Comparison of ENCODE assay signal across 9 cellular contexts in the genomic region with DNA sequence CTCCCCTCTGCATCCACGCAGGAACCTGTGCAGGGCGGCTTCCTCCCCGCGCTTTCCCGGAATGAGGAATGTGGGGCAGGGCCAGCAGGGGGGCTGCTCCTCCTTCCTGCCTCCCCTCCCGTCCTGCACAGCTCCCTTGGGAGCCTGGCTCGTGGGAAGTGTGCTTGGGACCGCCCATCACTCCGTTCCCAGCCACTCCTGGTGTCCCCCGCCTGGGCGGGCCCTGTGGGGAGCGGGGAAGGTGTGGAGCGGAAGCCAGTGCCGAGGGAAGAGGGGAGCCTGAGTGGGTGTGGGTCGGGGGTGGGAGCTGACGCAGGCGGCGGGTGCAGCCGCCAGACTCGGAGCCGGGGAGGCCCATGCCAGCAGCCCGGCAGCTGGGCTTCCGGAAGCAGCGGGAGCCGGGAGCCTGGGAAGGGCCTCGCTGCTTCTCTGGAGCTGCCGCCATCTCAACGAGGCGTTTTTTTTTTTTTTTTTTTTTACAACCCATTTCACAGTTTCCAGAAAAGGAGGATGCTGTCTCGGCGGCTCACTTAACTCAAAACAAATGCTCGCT. TPM values are rescaled to one million over a fixed set of nuclear protein-coding genes. Genes with fewer than 3 reads are reported as not detected.
DNase-seq lines count a peak whose midpoint lies in the region; ATAC-seq and TF ChIP-seq lines count a peak whose summit lies in the region.
"Had no signal": no experiment of that assay in that cellular context is flagged by ENCODE, and none has a peak within 500 bp of the region (broad histone marks: within the 10 kb centered on the region; RNA-seq: fewer than 3 reads in every experiment).

No MANE protein-coding gene starts in this region.

- WGBS in testis, 2 donors: 32 to 35% methylated on average over 14 to 26 of the region's 32 CpGs

- H3K36me3 ChIP-seq in testis (ENCODE audit: low read depth, missing control alignments): no peaks in the 10 kb centered on the region

- no peaks in the 10 kb centered on the region for H3K9me3 Mint-ChIP-seq in MCF 10A (ENCODE audit: unreplicated experiment)
- H3K9me3 Mint-ChIP-seq: central memory CD8-positive, alpha-beta T cell had no signal

- DNase-seq in COLO668 (lab: John Stamatoyannopoulos, UW; ENCODE audit: unreplicated experiment) (peak; percentile 89), NCI-H2107 treated with DMSO at 0.1 percent for 48 hours (lab: John Stamatoyannopoulos, UW; ENCODE audit: unreplicated experiment) (peak; percentile 87), MCF 10A (ENCODE audit: unreplicated experiment) (peak; percentile 93), kidney glomerular epithelial cell (lab: John Stamatoyannopoulos, UW) (peak; percentile 89), testis (peak; percentile 60), NCI-H2196 treated with DMSO at 0.1 percent for 48 hours (lab: John Stamatoyannopoulos, UW; ENCODE audit: unreplicated experiment) (no peak)

- no peak overlapping the region for H3K4me3 ChIP-seq in testis

- no peak for TF ChIP-seq CTCF in MCF 10A (IDR thresholded peaks at IDR 0.05; ENCODE audit: unreplicated experiment)
- TF ChIP-seq CTCF in testis (IDR thresholded peaks at IDR 0.05): no peak

- H3K4me3 Mint-ChIP-seq in MCF 10A (ENCODE audit: unreplicated experiment): peak overlapping the region; percentile 59
- H3K4me3 Mint-ChIP-seq: central memory CD8-positive, alpha-beta T cell had no signal

- peaks cover 14% of the 10 kb centered on the region for H3K4me1 Mint-ChIP-seq in MCF 10A (ENCODE audit: insufficient read depth, unreplicated experiment)
- H3K4me1 Mint-ChIP-seq: central memory CD8-positive, alpha-beta T cell had no signal

- no peaks in the 10 kb centered on the region for H3K27me3 Mint-ChIP-seq in MCF 10A (ENCODE audit: insufficient read depth, unreplicated experiment)
- H3K27me3 Mint-ChIP-seq: central memory CD8-positive, alpha-beta T cell had no signal

- intact Hi-C loops in MCF 10A (cut with micrococcal nuclease) (no loop called here), testis (cut with DNase I; ENCODE audit: low total_unique reads) (no loop called here)

- POLR2A ChIA-PET in MCF 10A (lab: Yijun Ruan, JAX): interaction anchor here (0.6 to 2.5 kb wide), 9 partner anchors 10 to 99 kb away, joined by 3 to 12 read pairs (median 3); partner anchors contain the start of gene BAHCC1

- no peak for TF ChIP-seq POLR2A in testis (IDR thresholded peaks at IDR 0.05)

- no peaks in the 10 kb centered on the region for H3K36me3 Mint-ChIP-seq in MCF 10A (ENCODE audit: insufficient read depth, unreplicated experiment)

- ATAC-seq in HG03108 (IDR thresholded peaks at IDR 0.05; ENCODE audit: unreplicated experiment) (no peak), GM18502 (IDR thresholded peaks at IDR 0.05; ENCODE audit: poor library complexity, unreplicated experiment) (no peak)

- no peaks in the 10 kb centered on the region for H3K27me3 ChIP-seq in testis

- CTCF ChIA-PET in MCF 10A (lab: Yijun Ruan, JAX): interaction anchor here (0.7 kb wide), 1 partner anchor 23 kb away, joined by 5 read pairs; no protein-coding TSS in a partner anchor

- H3K9me3 ChIP-seq in testis: no peaks in the 10 kb centered on the region

- BruUV-seq in MCF 10A (replicated peaks; lab: Mats Ljungman, UMichigan): no TSS peak

- peak overlapping the region; percentile 47 to 59 for H3K27ac ChIP-seq in testis

- no peak overlapping the region for H3K27ac Mint-ChIP-seq in MCF 10A (ENCODE audit: low read depth, unreplicated experiment)

- peaks cover 56% of the 10 kb centered on the region for H3K4me1 ChIP-seq in testis

RNA-seq across cellular contexts. Expression of gene BAHCC1, which starts 24.2 kb away (rescaled TPM):
- total RNA-seq in MCF 10A (2022) (7.4 and 9.2 TPM in 2 replicates), testis (10 to 100 TPM; 29.2 to 30.2 TPM)
- 11.3 TPM for polyA plus RNA-seq in testis (ENCODE audit: insufficient read depth, low read depth, low replicate concordance)
